8 cellular contexts compared by ENCODE assay signal in the genomic region with DNA sequence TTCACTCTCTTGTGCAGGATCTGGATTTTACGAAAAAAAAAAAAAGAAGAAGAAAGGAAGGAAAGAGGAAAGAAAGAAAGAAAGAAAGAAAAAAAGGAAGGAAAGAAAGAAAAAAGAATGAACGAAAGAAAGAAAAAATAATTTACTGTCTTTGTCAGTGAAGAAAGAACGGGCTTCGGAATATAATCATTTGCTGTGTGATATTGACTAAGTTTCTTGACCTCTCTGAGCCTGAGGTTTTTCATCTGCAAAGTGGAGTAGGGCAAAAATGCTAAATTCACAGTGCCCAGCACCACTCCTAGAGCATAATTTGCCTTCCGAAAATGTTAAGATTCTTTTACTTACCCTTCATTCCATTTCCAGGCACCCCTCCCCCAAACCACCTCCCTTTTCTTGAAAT. TPM values are rescaled to one million over a fixed set of nuclear protein-coding genes. Genes with fewer than 3 reads are reported as not detected.
A peak's percentile ranks its signal among the peaks of the same experiment; 100 is the strongest.
DNase-seq lines count a peak whose midpoint lies in the region; ATAC-seq, FAIRE-seq and TF ChIP-seq lines count a peak whose summit lies in the region.

No MANE protein-coding gene starts in this region.

- H4K20me1 ChIP-seq in PC-9 (ENCODE audit: insufficient read depth), result no peaks in the 10 kb centered on the region

- H2AFZ ChIP-seq in PC-9, result peak overlapping the region; percentile 82

- H3K9me2 ChIP-seq in PC-9 (ENCODE audit: insufficient read depth), result no peaks in the 10 kb centered on the region

- CTCF ChIA-PET in Calu3 (lab: Charles Lee), result interaction anchor here (1.3 to 2.0 kb wide), 2 partner anchors 63 to 104 kb away, joined by 5 to 19 read pairs; partner anchors contain the start of gene PSMC3IP
- CTCF ChIA-PET in PC-9 (lab: Charles Lee), result no interaction called here

- H3K79me2 ChIP-seq in PC-9 (ENCODE audit: low read depth), result no peaks in the 10 kb centered on the region

- peaks cover 52% of the 10 kb centered on the region for H3K4me1 Mint-ChIP-seq in Calu3 (ENCODE audit: low read depth, unreplicated experiment)

- H3K36me3 ChIP-seq in PC-9 (ENCODE audit: low read depth), result no peaks in the 10 kb centered on the region
- H3K36me3 ChIP-seq in endocrine pancreas (ENCODE audit: control insufficient read depth, insufficient read depth, low read length), result no peaks in the 10 kb centered on the region
- H3K36me3 ChIP-seq in ovary, result no peaks in the 10 kb centered on the region

- no peak overlapping the region for H3K27ac Mint-ChIP-seq in Calu3 (ENCODE audit: unreplicated experiment)

- H3K36me3 Mint-ChIP-seq in Calu3 (ENCODE audit: insufficient read depth, unreplicated experiment), result peaks cover 45% of the 10 kb centered on the region

- no peak for ATAC-seq in GM21717 (IDR thresholded peaks at IDR 0.05; ENCODE audit: unreplicated experiment)

- BruUV-seq in Calu3 (replicated peaks; lab: Mats Ljungman, UMichigan) (no TSS peak), PC-9 (replicated peaks; lab: Mats Ljungman, UMichigan) (no TSS peak)

- peaks cover 41% of the 10 kb centered on the region for H3F3A ChIP-seq in PC-9 (ENCODE audit: insufficient read depth, low read depth)

- H3K27me3 Mint-ChIP-seq in Calu3 (ENCODE audit: unreplicated experiment), result peaks cover 35% of the 10 kb centered on the region

- no peaks in the 10 kb centered on the region for H3K27me3 ChIP-seq in PC-9 (ENCODE audit: insufficient read depth, low read depth)
- H3K27me3 ChIP-seq in endocrine pancreas (ENCODE audit: control insufficient read depth, insufficient read depth, low read length), result no peaks in the 10 kb centered on the region
- no peaks in the 10 kb centered on the region for H3K27me3 ChIP-seq in ovary

- H3K9me3 Mint-ChIP-seq in Calu3 (ENCODE audit: low read depth, unreplicated experiment), result no peaks in the 10 kb centered on the region

- TF ChIP-seq CTCF in Calu3 (IDR thresholded peaks at IDR 0.05; ENCODE audit: unreplicated experiment) (no peak), PC-9 (conservative IDR thresholded peaks at IDR 0.05) (no peak), ovary (IDR thresholded peaks at IDR 0.05) (no peak)

- no peak for FAIRE-seq in HTR-8/SVneo (lab: Jason Lieb, UNC)

- TF ChIP-seq EP300 in ovary (IDR thresholded peaks at IDR 0.05), result no peak

- DNase-seq in Calu3, result no peak
- no peak for DNase-seq in PC-9
- no peak for DNase-seq in ovary
- no peak for DNase-seq in HTR-8/SVneo (ENCODE audit: insufficient read length, low spot score)
- no peak for DNase-seq in NCI-H1105 treated with DMSO at 0.1 percent for 48 hours (lab: John Stamatoyannopoulos, UW)
- no peak for DNase-seq in HuH-7.5 (ENCODE audit: low spot score)

- H3K4me3 Mint-ChIP-seq in Calu3 (ENCODE audit: low read depth, unreplicated experiment), result peak overlapping the region; percentile 71

- no peak for TF ChIP-seq POLR2A in ovary (IDR thresholded peaks at IDR 0.05)

- POLR2A ChIA-PET in PC-9 (lab: Charles Lee; ENCODE audit: unreplicated experiment), result no interaction called here

- H3K4me3 ChIP-seq in PC-9 (peak overlapping the region; percentile 55), endocrine pancreas (ENCODE audit: control insufficient read depth, insufficient read depth, low read length) (peak overlapping the region; percentile 15), ovary (peak overlapping the region; percentile 50)

- H3K9me3 ChIP-seq in PC-9 (ENCODE audit: insufficient read depth, low read depth) (no peaks in the 10 kb centered on the region), endocrine pancreas (ENCODE audit: control insufficient read depth, low read length) (no peaks in the 10 kb centered on the region), ovary (no peaks in the 10 kb centered on the region)

- peak overlapping the region; percentile 98 for H3K4me2 ChIP-seq in PC-9

- WGBS in ovary, 3 donors, result 49 to 55% (median 51%) methylated on average over 5 of the region's 5 CpGs

- H3K27ac ChIP-seq in PC-9, result no peak overlapping the region
- peak overlapping the region in 1 of 2 donors; percentile 68 for H3K27ac ChIP-seq in ovary

- H3K9ac ChIP-seq in endocrine pancreas (ENCODE audit: control insufficient read depth, insufficient read depth, low read length), result no peak overlapping the region

- intact Hi-C loops in Calu3 (cut with micrococcal nuclease; ENCODE audit: unreplicated experiment), result no loop called here
- intact Hi-C loops in PC-9 (cut with micrococcal nuclease; ENCODE audit: unreplicated experiment), result no loop called here
- intact Hi-C loops in ovary (cut with DNase I), result loop anchor here in 3 of 4 donors (2.0 to 10.0 kb wide), 5 partner anchors 63 to 693 kb away; partner anchors contain the start of genes RETREG3 (in 2 of the 3), TUBG1 (in 2 of the 3), EZH1 (in 1 of the 3) and PSMC3IP (in 1 of the 3)

- H3K4me1 ChIP-seq in PC-9 (replicated peaks; ENCODE audit: insufficient read depth) (peaks cover 37% of the 10 kb centered on the region), endocrine pancreas (ENCODE audit: control insufficient read depth, insufficient read depth, low read length) (no peaks in the 10 kb centered on the region), ovary (ENCODE audit: insufficient read depth) (peaks cover 14% of the 10 kb centered on the region)

RNA-seq across cellular contexts. Expression of gene CCR10, which starts 0.3 kb away (rescaled TPM):
- total RNA-seq in Calu3 (2022), result 0.33 and 0.42 TPM in 2 replicates
- total RNA-seq in PC-9 (2021), result 0.25 TPM in 1 of 2 replicates, not detected in the other
- 1 to 10 TPM; 1.5 to 6.8 (median 3.7) TPM for total RNA-seq in ovary
- 1 to 10 TPM in 1 of 2 donors, under 1 TPM in 1; 0.15 to 2.7 TPM for polyA plus RNA-seq in ovary

RNA-seq across cellular contexts. Expression of gene CNTNAP1, which starts 0.4 kb away (rescaled TPM):
- total RNA-seq in Calu3 (2022), result 1.2 and 1.3 TPM in 2 replicates
- total RNA-seq in PC-9 (2021), result 1.4 and 1.8 TPM in 2 replicates
- total RNA-seq in ovary, result 10 to 100 TPM in 5 of 7 donors, 1 to 10 TPM in 2; 3.7 to 41.4 (median 15.5) TPM
- polyA plus RNA-seq in ovary, result 1 to 10 TPM; 7.0 to 7.5 TPM

RNA-seq across cellular contexts. Expression of gene PLEKHH3, which starts 5.2 kb away (rescaled TPM):
- total RNA-seq in Calu3 (2022) (35.2 and 45.0 TPM in 2 replicates), PC-9 (2021) (22.5 and 32.2 TPM in 2 replicates), ovary (10 to 100 TPM; 23.6 to 81.6 (median 58.4) TPM)
- 10 to 100 TPM in 1 of 2 donors, 1 to 10 TPM in 1; 2.1 to 30.9 TPM for polyA plus RNA-seq in ovary

RNA-seq across cellular contexts. Expression of gene TUBG2, which starts 22.9 kb away (rescaled TPM):
- 23.6 and 26.1 TPM in 2 replicates for total RNA-seq in Calu3 (2022)
- total RNA-seq in PC-9 (2021), result 25.5 and 28.3 TPM in 2 replicates
- total RNA-seq in ovary, result 10 to 100 TPM; 19.4 to 30.0 (median 23.2) TPM
- polyA plus RNA-seq in ovary, result 10 to 100 TPM; 20.9 to 21.5 TPM

Comparison
In these comparisons a context has a peak if more than half of its experiments do, and no peak if none do; other contexts are left out.
1. intact Hi-C loops: an anchor here in ovary (2.0 to 10.0 kb wide); none called in Calu3 and PC-9.